In genomic region chr5:118314936-118315335, GRCh38 we compare ENCODE assay signal across 35 cellular contexts.
"Had no signal": no experiment of that assay in that cellular context is flagged by ENCODE, and none has a peak within 500 bp of the region (broad histone marks: within the 10 kb centered on the region; RNA-seq: fewer than 3 reads in every experiment).

No MANE protein-coding gene starts in this region.

- DNase-seq: activated B cell treated with CpG ODN at 0.5 μM for 24 hours; activated CD4-positive, alpha-beta memory T cell treated with anti-CD3 and anti-CD28 coated beads, Interleukin-2, amount 10 ng/mL, durations not matched to agents 7 days and 5 days; activated CD4-positive, alpha-beta T cell treated with anti-CD3 and anti-CD28 coated beads for 48 hours; activated CD4-positive, CD25-positive, alpha-beta regulatory T cell treated with anti-CD3 and anti-CD28 coated beads, Interleukin-2, amount 50 U/mL, for 72 hours; activated CD8-positive, alpha-beta memory T cell treated with anti-CD3 and anti-CD28 coated beads for 24 hours; activated CD8-positive, alpha-beta memory T cell treated with anti-CD3 and anti-CD28 coated beads, Interleukin-2, amount 10 ng/mL, durations not matched to agents 7 days and 5 days; activated effector memory CD4-positive, alpha-beta T cell treated with anti-CD3 and anti-CD28 coated beads, Interleukin-2, amount 50 U/mL, for 16 hours; activated naive CD4-positive, alpha-beta T cell; activated naive CD4-positive, alpha-beta T cell treated with anti-CD3 and anti-CD28 coated beads, Interleukin-2, amount 50 U/mL, for 16 hours; activated naive CD8-positive, alpha-beta T cell treated with anti-CD3 and anti-CD28 coated beads for 36 hours; activated T-cell treated with anti-CD3 and anti-CD28 coated beads, Interleukin-2, amount 50 U/mL, for 1 hour; activated T-cell treated with anti-CD3 and anti-CD28 coated beads, Interleukin-2, amount 50 U/mL, for 72 hours; amygdala; Kasumi-1; KG1; MG63; NCI-H1092; NCI-H1436 treated with DMSO at 0.1 percent for 48 hours; NCI-H1694 treated with DMSO at 0.1 percent for 48 hours; NCI-H2029; NCI-H345; NCI-H510A; NCI-H526; NCI-H748 treated with DMSO at 0.1 percent for 48 hours; NK-92 treated with Interleukin-12 subunit alpha and Interleukin-12 subunit beta, amount 100 ng/mL, for 24 hours; PC-9; SIG-M5; SW 1271; T-helper 1 cell; T-helper 2 cell; T-helper 9 cell had no signal

- H3K27ac ChIP-seq: ascending aorta, breast epithelium, PC-9, RWPE1, VCaP had no signal

- H3K27me3 ChIP-seq: ascending aorta, breast epithelium, MG63 had no signal

- H3K4me2 ChIP-seq: PC-9 had no signal

- H3K4me1 ChIP-seq: ascending aorta, breast epithelium had no signal

- H3K36me3 ChIP-seq: ascending aorta, breast epithelium, MG63 had no signal

- H2AFZ ChIP-seq: PC-9 had no signal

- H3K4me3 ChIP-seq: ascending aorta, breast epithelium, MG63, PC-9 had no signal

- H3K9me3 ChIP-seq: ascending aorta, breast epithelium, MG63 had no signal
